Comparison of ENCODE assay signal across 8 cellular contexts in the genomic region with DNA sequence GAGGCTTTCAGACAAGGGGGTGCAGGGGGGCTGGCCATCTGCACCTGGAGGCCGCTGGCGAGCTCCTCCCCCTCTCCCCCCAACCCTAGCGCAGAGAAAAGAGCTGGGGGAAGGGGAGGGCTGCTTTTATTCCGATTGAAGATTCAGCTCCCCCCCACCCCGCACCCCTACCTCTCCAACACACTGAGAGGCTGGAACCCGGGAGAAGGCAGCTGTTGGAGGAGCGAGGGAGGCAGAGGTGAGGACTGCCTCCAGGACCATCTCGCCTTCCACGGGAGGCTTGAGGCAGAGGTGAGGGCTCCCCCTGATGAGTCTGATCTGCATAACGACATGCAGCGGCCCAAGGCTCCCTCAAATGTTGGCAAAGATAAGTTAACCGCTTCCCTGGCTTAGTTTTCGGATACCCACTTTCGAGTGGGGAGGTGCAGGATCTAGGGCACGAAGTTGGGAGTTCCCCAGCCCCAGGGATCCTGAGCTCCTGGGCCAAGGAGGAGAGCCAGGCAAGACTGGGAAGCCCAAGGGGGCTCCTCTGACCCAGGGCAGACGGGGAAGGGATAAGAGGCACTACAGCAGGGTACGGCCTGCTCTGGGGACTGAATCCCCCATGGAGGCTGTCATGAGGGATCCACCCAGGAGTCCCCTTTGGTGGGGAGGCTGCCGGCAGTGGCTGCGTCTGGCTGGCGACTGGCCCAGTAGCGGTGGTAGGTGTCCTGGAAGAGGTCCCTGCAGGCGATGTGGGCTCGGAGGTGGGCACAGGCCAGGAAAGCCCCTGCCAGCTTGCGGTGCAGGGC. TPM values are rescaled to one million over a fixed set of nuclear protein-coding genes. Genes with fewer than 3 reads are reported as not detected.
DNase-seq lines count a peak whose midpoint lies in the region; ATAC-seq and TF ChIP-seq lines count a peak whose summit lies in the region.

No MANE protein-coding gene starts in this region.

- ATAC-seq in HG03175 (IDR thresholded peaks at IDR 0.05; ENCODE audit: unreplicated experiment), result no peak
- no peak for ATAC-seq in effector memory CD8-positive, alpha-beta T cell (replicated peaks)

- no peaks in the 10 kb centered on the region for H3K36me3 Mint-ChIP-seq in activated CD4-positive, alpha-beta T cell treated with anti-CD3 and anti-CD28 coated beads, Interleukin-2, amount 10 ng/mL, durations not matched to agents 7 days and 5 days (ENCODE audit: low read depth)
- H3K36me3 Mint-ChIP-seq in effector memory CD8-positive, alpha-beta T cell (ENCODE audit: insufficient read depth), result peaks cover 7% of the 10 kb centered on the region

- H3K4me1 Mint-ChIP-seq in activated CD4-positive, alpha-beta T cell treated with anti-CD3 and anti-CD28 coated beads, Interleukin-2, amount 10 ng/mL, durations not matched to agents 7 days and 5 days, result peaks cover 3% of the 10 kb centered on the region
- peaks cover 0 to 6% of the 10 kb centered on the region in 2 donors for H3K4me1 Mint-ChIP-seq in effector memory CD8-positive, alpha-beta T cell (ENCODE audit: low read depth in 2 of 2)

- POLR2A ChIA-PET in activated CD4-positive, alpha-beta T cell treated with anti-CD3 and anti-CD28 coated beads, Interleukin-2, amount 10 ng/mL, durations not matched to agents 7 days and 5 days (lab: Charles Lee), result interaction anchor here (0.6 kb wide), 1 partner anchor 25 kb away, joined by 3 read pairs; a partner anchor contains a TSS

- peaks cover 3% of the 10 kb centered on the region; the same call in 1 of the 2 replicates for H3K36me3 ChIP-seq in SJCRH30
- peaks cover 33% of the 10 kb centered on the region for H3K36me3 ChIP-seq in left ventricle myocardium inferior
- H3K36me3 ChIP-seq in stomach smooth muscle (ENCODE audit: control insufficient read depth in 2 of 2, insufficient read depth in 2 of 2, low read length in 2 of 2), result peaks cover 13 to 19% of the 10 kb centered on the region in 2 donors

- H3K4me1 ChIP-seq in SJCRH30 (peaks cover 23% of the 10 kb centered on the region), left ventricle myocardium inferior (peaks cover 50% of the 10 kb centered on the region), stomach smooth muscle (ENCODE audit: control insufficient read depth, insufficient read depth, low read length) (peaks cover 39% of the 10 kb centered on the region)

- H3K27ac ChIP-seq in SJCRH30, result peak overlapping the region; percentile 100
- peak overlapping the region; percentile 93 for H3K27ac ChIP-seq in left ventricle myocardium inferior (replicated peaks)
- H3K27ac ChIP-seq in stomach smooth muscle (ENCODE audit: low read length), result peak overlapping the region; percentile 82

- no peaks in the 10 kb centered on the region for H3K9me3 Mint-ChIP-seq in activated CD4-positive, alpha-beta T cell treated with anti-CD3 and anti-CD28 coated beads, Interleukin-2, amount 10 ng/mL, durations not matched to agents 7 days and 5 days
- H3K9me3 Mint-ChIP-seq in effector memory CD8-positive, alpha-beta T cell, result no peaks in the 10 kb centered on the region

- DNase-seq in activated CD4-positive, alpha-beta T cell treated with anti-CD3 and anti-CD28 coated beads, Interleukin-2, amount 10 ng/mL, durations not matched to agents 7 days and 5 days, result no peak
- DNase-seq in activated CD4-positive, alpha-beta T cell treated with anti-CD3 and anti-CD28 coated beads, Interleukin-2, amount 50 U/mL, for 4 hours, result no peak
- DNase-seq in SJCRH30 (no peak), left ventricle myocardium inferior (no peak), NCI-H2029 (lab: John Stamatoyannopoulos, UW) (no peak)
- DNase-seq in effector memory CD8-positive, alpha-beta T cell, result no peak

- no peak for TF ChIP-seq CTCF in left ventricle myocardium inferior (IDR thresholded peaks at IDR 0.05; ENCODE audit: borderline replicate concordance)

- peak overlapping the region in 1 of 2 donors; percentile 74 for H3K9ac ChIP-seq in stomach smooth muscle (ENCODE audit: low read length in 2 of 2)

- CTCF ChIA-PET in activated CD4-positive, alpha-beta T cell treated with anti-CD3 and anti-CD28 coated beads, Interleukin-2, amount 10 ng/mL, durations not matched to agents 7 days and 5 days (lab: Charles Lee), result interaction anchor here (0.6 to 0.7 kb wide), 2 partner anchors 25 to 32 kb away, joined by 3 to 4 read pairs; a partner anchor contains a TSS

- H3K4me3 Mint-ChIP-seq in activated CD4-positive, alpha-beta T cell treated with anti-CD3 and anti-CD28 coated beads, Interleukin-2, amount 10 ng/mL, durations not matched to agents 7 days and 5 days, result peak overlapping the region; percentile 83
- peak overlapping the region in 1 of 2 donors; percentile 87 for H3K4me3 Mint-ChIP-seq in effector memory CD8-positive, alpha-beta T cell

- H3K27me3 ChIP-seq in SJCRH30, result no peaks in the 10 kb centered on the region
- no peaks in the 10 kb centered on the region for H3K27me3 ChIP-seq in left ventricle myocardium inferior (ENCODE audit: low read depth)
- H3K27me3 ChIP-seq in stomach smooth muscle (ENCODE audit: control insufficient read depth in 1 of 2, insufficient read depth in 2 of 2, low read length in 2 of 2), result no peaks in the 10 kb centered on the region

- no peaks in the 10 kb centered on the region for H3K9me3 ChIP-seq in SJCRH30 (replicated peaks)
- no peaks in the 10 kb centered on the region for H3K9me3 ChIP-seq in left ventricle myocardium inferior (replicated peaks)
- no peaks in the 10 kb centered on the region for H3K9me3 ChIP-seq in stomach smooth muscle (ENCODE audit: control insufficient read depth in 2 of 2, low read length in 2 of 2)

- H3K27me3 Mint-ChIP-seq in activated CD4-positive, alpha-beta T cell treated with anti-CD3 and anti-CD28 coated beads, Interleukin-2, amount 10 ng/mL, durations not matched to agents 7 days and 5 days, result no peaks in the 10 kb centered on the region
- H3K27me3 Mint-ChIP-seq in effector memory CD8-positive, alpha-beta T cell, result no peaks in the 10 kb centered on the region

- intact Hi-C loops in left ventricle myocardium inferior (cut with micrococcal nuclease), result no loop called here

- peak overlapping the region; percentile 28 for H3K27ac Mint-ChIP-seq in activated CD4-positive, alpha-beta T cell treated with anti-CD3 and anti-CD28 coated beads, Interleukin-2, amount 10 ng/mL, durations not matched to agents 7 days and 5 days
- H3K27ac Mint-ChIP-seq in effector memory CD8-positive, alpha-beta T cell, result peak overlapping the region in 1 of 2 donors; percentile 90

- H3K4me3 ChIP-seq in SJCRH30, result peak overlapping the region; percentile 77
- peak overlapping the region; percentile 79 for H3K4me3 ChIP-seq in left ventricle myocardium inferior
- H3K4me3 ChIP-seq in stomach smooth muscle (ENCODE audit: low read length in 2 of 2), result peak overlapping the region; percentile 66 to 79

RNA-seq across cellular contexts. Expression of a gene that starts 1.2 kb away (rescaled TPM):
- total RNA-seq in activated CD4-positive, alpha-beta T cell treated with anti-CD3 and anti-CD28 coated beads, Interleukin-2, amount 10 ng/mL, durations not matched to agents 7 days and 5 days, result 1 to 10 TPM; 5.7 to 7.3 TPM
- total RNA-seq in SJCRH30 (2014; rRNA removed; shearing (Covaris generic)), result 23.0 and 26.8 TPM in 2 replicates
- total RNA-seq in left ventricle myocardium inferior, result 14.7 TPM

RNA-seq across cellular contexts. Expression of a gene that starts 25.1 kb away (rescaled TPM):
- total RNA-seq in activated CD4-positive, alpha-beta T cell treated with anti-CD3 and anti-CD28 coated beads, Interleukin-2, amount 10 ng/mL, durations not matched to agents 7 days and 5 days, result 10 to 100 TPM; 23.4 to 33.5 TPM
- total RNA-seq in SJCRH30 (2014; rRNA removed; shearing (Covaris generic)), result 22.0 and 23.9 TPM in 2 replicates
- total RNA-seq in left ventricle myocardium inferior, result 24.0 TPM

RNA-seq across cellular contexts. Expression of a gene that starts 25.3 kb away (rescaled TPM):
- 1 to 10 TPM; 4.8 TPM for total RNA-seq in activated CD4-positive, alpha-beta T cell treated with anti-CD3 and anti-CD28 coated beads, Interleukin-2, amount 10 ng/mL, durations not matched to agents 7 days and 5 days
- 7.2 and 7.3 TPM in 2 replicates for total RNA-seq in SJCRH30 (2014; rRNA removed; shearing (Covaris generic))
- 9.8 TPM for total RNA-seq in left ventricle myocardium inferior

RNA-seq across cellular contexts. Expression of a gene that starts 58.7 kb away (rescaled TPM):
- 10 to 100 TPM; 17.5 to 19.8 TPM for total RNA-seq in activated CD4-positive, alpha-beta T cell treated with anti-CD3 and anti-CD28 coated beads, Interleukin-2, amount 10 ng/mL, durations not matched to agents 7 days and 5 days
- 5.0 and 5.4 TPM in 2 replicates for total RNA-seq in SJCRH30 (2014; rRNA removed; shearing (Covaris generic))
- 7.4 TPM for total RNA-seq in left ventricle myocardium inferior

RNA-seq across cellular contexts. Expression of a gene that starts 59.4 kb away (rescaled TPM):
- total RNA-seq in activated CD4-positive, alpha-beta T cell treated with anti-CD3 and anti-CD28 coated beads, Interleukin-2, amount 10 ng/mL, durations not matched to agents 7 days and 5 days, result 100 to 1,000 TPM; 149 to 182 TPM
- 181 and 208 TPM in 2 replicates for total RNA-seq in SJCRH30 (2014; rRNA removed; shearing (Covaris generic))
- 27.9 TPM for total RNA-seq in left ventricle myocardium inferior
